ENCODE assay signal across 15 cellular contexts in the genomic region with DNA sequence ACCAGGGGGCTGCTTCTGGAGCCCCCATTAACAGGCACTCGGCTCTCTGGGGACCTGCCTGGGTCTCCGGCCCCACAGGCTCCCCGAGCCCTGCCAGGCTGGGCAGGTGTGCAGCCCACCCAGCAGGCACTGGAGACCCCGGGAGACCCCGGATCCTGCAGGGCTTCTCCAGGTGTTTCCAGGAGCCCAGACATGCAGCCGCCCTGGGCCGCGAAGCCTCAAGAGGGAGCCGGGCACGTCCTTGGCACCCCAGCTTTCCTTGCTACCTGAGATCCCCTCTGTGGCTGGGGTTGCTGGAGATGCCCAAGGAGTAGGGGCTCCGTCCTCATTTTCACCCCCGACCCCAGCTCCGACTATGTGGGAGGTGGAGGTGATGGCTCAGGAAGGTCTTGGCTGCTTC. TPM values are rescaled to one million over a fixed set of nuclear protein-coding genes. Genes with fewer than 3 reads are reported as not detected.
"Had no signal": no experiment of that assay in that cellular context is flagged by ENCODE, and none has a peak within 500 bp of the region (broad histone marks: within the 10 kb centered on the region; RNA-seq: fewer than 3 reads in every experiment).

No MANE protein-coding gene starts in this region.

- H3K36me3 Mint-ChIP-seq: activated naive CD4-positive, alpha-beta T cell treated with anti-CD3 and anti-CD28 coated beads, Interleukin-2, amount 50 U/mL, for 72 hours; mesothelial cell of epicardium; naive B cell; stimulated activated memory B cell treated with anti-CD40 and anti-IgM and Interleukin-4, amounts not matched to agents 10 μg/mL and 1 μg/mL and 100 μg/mL, for 72 hours had no signal

- H3K4me3 ChIP-seq: ovary, upper lobe of right lung had no signal

- H3K27ac Mint-ChIP-seq: activated CD8-positive, alpha-beta T cell treated with anti-CD3 and anti-CD28 coated beads for 36 hours; activated T-helper 2 cell treated with anti-CD3 and anti-CD28 coated beads, Interferon-gamma antibody, Interleukin-2, Interleukin-4, amounts not matched to agents 10 μg/mL and 5 μg/mL and 100 μg/mL, durations not matched to agents 14 hours and 24 hours and 36 hours; mesothelial cell of epicardium; nephron progenitor cell; stimulated activated memory B cell treated with anti-CD40 and anti-IgM and Interleukin-4, amounts not matched to agents 10 μg/mL and 1 μg/mL and 100 μg/mL, for 72 hours; stimulated activated naive CD8-positive, alpha-beta T cell treated with anti-CD3 and anti-CD28 coated beads, Interleukin-15, amount 100 ng/mL, for 72 hours; T-helper 17 cell had no signal

- H3K27me3 ChIP-seq: ovary had no signal

- H3K4me1 ChIP-seq: upper lobe of right lung had no signal

- DNase-seq: T1000 had no signal

- H3K9me3 ChIP-seq: ovary, upper lobe of right lung had no signal

- H3K27me3 Mint-ChIP-seq: activated B cell treated with CpG ODN at 0.5 μM for 24 hours had no signal

- H3K4me1 Mint-ChIP-seq: activated B cell treated with CpG ODN at 0.5 μM for 24 hours; central memory CD8-positive, alpha-beta T cell; mesothelial cell of epicardium; nephron progenitor cell; stimulated activated memory B cell treated with anti-CD40 and anti-IgM and Interleukin-4, amounts not matched to agents 10 μg/mL and 1 μg/mL and 100 μg/mL, for 72 hours; stimulated activated naive CD8-positive, alpha-beta T cell treated with anti-CD3 and anti-CD28 coated beads, Interleukin-15, amount 100 ng/mL, for 72 hours; T-helper 17 cell had no signal

- H3K27ac ChIP-seq: ovary, upper lobe of right lung had no signal

- H3K4me3 Mint-ChIP-seq: activated B cell treated with CpG ODN at 0.5 μM for 24 hours; activated CD8-positive, alpha-beta T cell treated with anti-CD3 and anti-CD28 coated beads for 36 hours; central memory CD8-positive, alpha-beta T cell; mesothelial cell of epicardium; naive B cell; nephron progenitor cell; stimulated activated memory B cell treated with anti-CD40 and anti-IgM and Interleukin-4, amounts not matched to agents 10 μg/mL and 1 μg/mL and 100 μg/mL, for 72 hours; stimulated activated naive CD8-positive, alpha-beta T cell treated with anti-CD3 and anti-CD28 coated beads, Interleukin-15, amount 100 ng/mL, for 72 hours; T-helper 17 cell had no signal

- H3K36me3 ChIP-seq: ovary, upper lobe of right lung had no signal

- H3K9me3 Mint-ChIP-seq: activated B cell treated with CpG ODN at 0.5 μM for 24 hours; activated CD8-positive, alpha-beta T cell treated with anti-CD3 and anti-CD28 coated beads for 36 hours; activated naive CD4-positive, alpha-beta T cell treated with anti-CD3 and anti-CD28 coated beads, Interleukin-2, amount 50 U/mL, for 72 hours; activated T-helper 2 cell treated with anti-CD3 and anti-CD28 coated beads, Interferon-gamma antibody, Interleukin-2, Interleukin-4, amounts not matched to agents 10 μg/mL and 5 μg/mL and 100 μg/mL, durations not matched to agents 14 hours and 24 hours and 36 hours; central memory CD8-positive, alpha-beta T cell; mesothelial cell of epicardium; stimulated activated memory B cell treated with anti-CD40 and anti-IgM and Interleukin-4, amounts not matched to agents 10 μg/mL and 1 μg/mL and 100 μg/mL, for 72 hours; stimulated activated naive CD8-positive, alpha-beta T cell treated with anti-CD3 and anti-CD28 coated beads, Interleukin-15, amount 100 ng/mL, for 72 hours had no signal

RNA-seq across cellular contexts. Expression of gene AMZ1, which starts 7.7 kb away (rescaled TPM):
- total RNA-seq: bronchial epithelial cell had no signal
